Comparison of ENCODE assay signal across 17 cellular contexts in the genomic region with DNA sequence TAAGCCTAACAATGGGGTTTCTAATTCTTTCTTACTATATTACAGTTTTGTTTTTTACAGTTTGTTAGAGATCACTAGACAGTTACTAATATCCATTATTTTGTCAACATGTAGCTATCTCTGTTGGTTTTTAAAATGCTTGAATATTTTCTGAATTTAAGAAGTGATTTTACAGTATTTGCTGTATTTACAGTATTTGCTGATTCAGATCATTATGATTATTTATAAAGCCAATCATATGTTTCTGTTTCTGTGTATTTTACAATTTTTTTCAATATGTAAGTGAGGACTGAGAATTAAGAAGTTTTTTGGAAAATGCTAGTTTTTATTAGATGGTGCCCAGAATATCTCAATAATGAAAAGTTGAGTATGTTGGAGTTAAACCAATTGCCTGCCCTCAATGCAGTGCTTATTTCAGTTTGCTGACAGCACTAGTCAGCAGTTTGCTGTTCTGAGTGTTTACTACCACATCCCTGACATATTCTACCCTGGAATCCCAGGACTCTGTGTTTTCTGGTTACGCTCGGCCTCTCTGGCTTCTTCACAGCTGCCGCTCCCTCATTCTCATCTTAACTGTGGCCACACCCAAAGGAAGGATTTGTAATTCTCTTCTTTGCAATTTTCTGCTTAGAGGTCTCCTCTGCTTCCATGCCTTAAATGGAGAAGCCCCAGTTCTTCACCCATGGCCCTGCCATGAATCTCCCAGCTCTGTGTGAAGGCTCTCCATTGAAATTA.
DNase-seq lines count a peak whose midpoint lies in the region; TF ChIP-seq lines count a peak whose summit lies in the region.
"Had no signal": no experiment of that assay in that cellular context is flagged by ENCODE, and none has a peak within 500 bp of the region (broad histone marks: within the 10 kb centered on the region; RNA-seq: fewer than 3 reads in every experiment).

No MANE protein-coding gene starts in this region.

- no peaks in the 10 kb centered on the region for H3K9me3 Mint-ChIP-seq in dendritic cell treated with granulocyte-macrophage colony-stimulating factor and Interleukin-4, amounts not matched to agents 40 ng/mL and 50 ng/mL, for 4 days
- H3K9me3 Mint-ChIP-seq: activated naive CD8-positive, alpha-beta T cell treated with anti-CD3 and anti-CD28 coated beads, Interleukin-2, amount 10 ng/mL, durations not matched to agents 7 days and 5 days; neural crest cell had no signal

- DNase-seq in AG10803 (ENCODE audit: low read depth) (peak; percentile 38), myocyte (ENCODE audit: low read depth) (peak; percentile 95), SK-N-DZ (ENCODE audit: low spot score) (no peak), NCI-H2107 (lab: John Stamatoyannopoulos, UW) (no peak), dedifferentiated amniotic fluid mesenchymal stem cell (ENCODE audit: extremely low spot score) (no peak), activated gamma-delta T cell treated with Interleukin-2 at 50 U/mL for 16 hours (no peak)
- DNase-seq: activated CD8-positive, alpha-beta memory T cell treated with anti-CD3 and anti-CD28 coated beads, Interleukin-2, amount 50 U/mL, for 48 hours; activated naive CD8-positive, alpha-beta T cell treated with anti-CD3 and anti-CD28 coated beads, Interleukin-2, amount 10 ng/mL, durations not matched to agents 7 days and 5 days; NCI-H2029 treated with DMSO at 0.1 percent for 48 hours; NCI-H748 treated with DMSO at 0.1 percent for 48 hours; RPMI8226 had no signal

- H3K4me1 ChIP-seq in HEK293 (ENCODE audit: control insufficient read depth, insufficient read depth, low read length): no peaks in the 10 kb centered on the region
- H3K4me1 ChIP-seq: esophagus muscularis mucosa had no signal

- no peak overlapping the region for H3K4me3 ChIP-seq in AG10803 (ENCODE audit: low read length)
- no peak overlapping the region for H3K4me3 ChIP-seq in HEK293 (ENCODE audit: low read depth, low read length)
- H3K4me3 ChIP-seq: esophagus muscularis mucosa, lung had no signal

- POLR2A ChIA-PET in HEK293 (lab: Yijun Ruan, JAX): interaction anchor here (1.4 kb wide), 1 partner anchor 10 kb away, joined by 3 read pairs; no protein-coding TSS in a partner anchor

- H3K36me3 Mint-ChIP-seq in dendritic cell treated with granulocyte-macrophage colony-stimulating factor and Interleukin-4, amounts not matched to agents 40 ng/mL and 50 ng/mL, for 4 days (ENCODE audit: low read depth): no peaks in the 10 kb centered on the region
- H3K36me3 Mint-ChIP-seq: activated naive CD8-positive, alpha-beta T cell treated with anti-CD3 and anti-CD28 coated beads, Interleukin-2, amount 10 ng/mL, durations not matched to agents 7 days and 5 days had no signal

- TF ChIP-seq CTCF in AG10803 (conservative IDR thresholded peaks at IDR 0.05; ENCODE audit: low read length) (no peak), HEK293 (tag by site-specific recombination; IDR thresholded peaks at IDR 0.05) (no peak)

- H3K27ac Mint-ChIP-seq in dendritic cell treated with granulocyte-macrophage colony-stimulating factor and Interleukin-4, amounts not matched to agents 40 ng/mL and 50 ng/mL, for 4 days: peak overlapping the region; percentile 77
- H3K27ac Mint-ChIP-seq: activated naive CD8-positive, alpha-beta T cell treated with anti-CD3 and anti-CD28 coated beads, Interleukin-2, amount 10 ng/mL, durations not matched to agents 7 days and 5 days had no signal

- H3K4me3 Mint-ChIP-seq in dendritic cell treated with granulocyte-macrophage colony-stimulating factor and Interleukin-4, amounts not matched to agents 40 ng/mL and 50 ng/mL, for 4 days: peak overlapping the region; percentile 4
- H3K4me3 Mint-ChIP-seq: activated CD4-positive, alpha-beta T cell treated with anti-CD3 and anti-CD28 coated beads for 36 hours; activated naive CD8-positive, alpha-beta T cell treated with anti-CD3 and anti-CD28 coated beads, Interleukin-2, amount 10 ng/mL, durations not matched to agents 7 days and 5 days; neural crest cell had no signal

- CTCF ChIA-PET in HEK293 (lab: Yijun Ruan, JAX): interaction anchor here (2.1 kb wide), 1 partner anchor 7 kb away, joined by 6 read pairs; no protein-coding TSS in a partner anchor

- no peaks in the 10 kb centered on the region for H3K27me3 Mint-ChIP-seq in dendritic cell treated with granulocyte-macrophage colony-stimulating factor and Interleukin-4, amounts not matched to agents 40 ng/mL and 50 ng/mL, for 4 days

- no peaks in the 10 kb centered on the region for H3K9me3 ChIP-seq in HEK293 (ENCODE audit: control insufficient read depth, insufficient read depth, low read depth, low read length)
- H3K9me3 ChIP-seq: esophagus muscularis mucosa had no signal

- H3K27ac ChIP-seq in HEK293 (ENCODE audit: extremely low read depth, low read depth, low read length): no peak overlapping the region
- H3K27ac ChIP-seq: esophagus muscularis mucosa had no signal

- no peaks in the 10 kb centered on the region for H3K36me3 ChIP-seq in HEK293 (ENCODE audit: control insufficient read depth in 2 of 2, insufficient read depth in 1 of 2, low read length in 2 of 2)
- H3K36me3 ChIP-seq: esophagus muscularis mucosa had no signal

- H3K4me1 Mint-ChIP-seq in dendritic cell treated with granulocyte-macrophage colony-stimulating factor and Interleukin-4, amounts not matched to agents 40 ng/mL and 50 ng/mL, for 4 days (ENCODE audit: low read depth): peaks cover 66% of the 10 kb centered on the region

- intact Hi-C loops in dendritic cell treated with granulocyte-macrophage colony-stimulating factor and Interleukin-4, amounts not matched to agents 40 ng/mL and 50 ng/mL, for 4 days (cut with micrococcal nuclease): loop anchor here (5.0 kb wide), 2 partner anchors 33 to 142 kb away; no protein-coding TSS in a partner anchor

TF ChIP-seq in HEK293, 187 proteins besides CTCF, POLR2A, EP300 and RAD21:
- TF ChIP-seq GLI4 (tag by site-specific recombination; IDR thresholded peaks at IDR 0.05) (no peak), ZNF423 (tag by site-specific recombination; IDR thresholded peaks at IDR 0.05) (no peak), ZBTB20 (tag by site-specific recombination; IDR thresholded peaks at IDR 0.05) (peak; percentile 74)
- TF ChIP-seq, protein P1, sequence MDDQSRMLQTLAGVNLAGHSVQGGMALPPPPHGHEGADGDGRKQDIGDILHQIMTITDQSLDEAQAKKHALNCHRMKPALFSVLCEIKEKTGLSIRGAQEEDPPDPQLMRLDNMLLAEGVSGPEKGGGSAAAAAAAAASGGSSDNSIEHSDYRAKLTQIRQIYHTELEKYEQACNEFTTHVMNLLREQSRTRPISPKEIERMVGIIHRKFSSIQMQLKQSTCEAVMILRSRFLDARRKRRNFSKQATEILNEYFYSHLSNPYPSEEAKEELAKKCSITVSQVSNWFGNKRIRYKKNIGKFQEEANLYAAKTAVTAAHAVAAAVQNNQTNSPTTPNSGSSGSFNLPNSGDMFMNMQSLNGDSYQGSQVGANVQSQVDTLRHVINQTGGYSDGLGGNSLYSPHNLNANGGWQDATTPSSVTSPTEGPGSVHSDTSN (CRISPR knock-in tag; IDR thresholded peaks at IDR 0.05): no peak

Comparison
In these comparisons a context has a peak if more than half of its experiments do, and no peak if none do; other contexts are left out.
1. DNase-seq: peak in AG10803 (single experiment) and myocyte (single experiment); none in SK-N-DZ (single experiment), NCI-H2107 (single experiment), dedifferentiated amniotic fluid mesenchymal stem cell (single experiment) and activated gamma-delta T cell treated with Interleukin-2 at 50 U/mL for 16 hours (single experiment).